Comparison of ENCODE assay signal across 8 cellular contexts in the genomic region with DNA sequence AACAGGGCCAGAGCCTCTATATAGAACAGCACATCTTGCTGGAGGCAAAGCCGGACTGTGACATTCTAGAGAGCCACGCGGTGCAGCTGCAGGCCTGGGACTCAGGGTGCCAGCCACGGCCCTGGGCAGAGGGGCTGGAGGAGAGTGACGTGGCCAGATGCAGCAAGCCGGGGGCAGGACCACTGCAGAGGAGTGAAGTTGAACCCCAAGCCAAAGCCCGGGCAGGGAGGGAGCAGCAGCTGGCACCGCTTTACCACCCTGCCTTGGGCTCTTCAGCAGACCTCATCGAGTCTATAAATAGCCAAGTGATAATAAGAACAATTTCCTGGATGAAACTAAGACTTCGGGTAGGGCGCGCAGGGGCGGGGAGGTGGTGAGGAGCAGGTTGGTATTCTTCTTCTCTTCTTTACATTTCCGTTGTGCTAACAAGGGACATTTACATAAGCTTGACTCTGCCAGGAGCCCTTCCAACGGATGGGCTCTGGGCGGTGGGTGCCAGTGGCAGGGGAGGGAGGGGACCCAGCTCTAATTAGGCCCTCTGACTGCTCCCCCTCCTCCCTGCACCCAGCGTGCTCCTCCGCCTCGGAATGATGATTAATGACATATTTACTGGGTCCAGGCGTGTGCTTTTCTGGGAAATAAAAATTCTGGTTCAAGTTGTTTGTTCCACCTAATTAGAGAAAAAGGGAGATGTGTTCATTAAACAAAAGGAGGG.
DNase-seq lines count a peak whose midpoint lies in the region; ATAC-seq and TF ChIP-seq lines count a peak whose summit lies in the region.

No MANE protein-coding gene starts in this region.

- no peak for DNase-seq in activated T-cell treated with anti-CD3 and anti-CD28 coated beads, Interleukin-2, amount 50 U/mL, for 4 hours
- DNase-seq in activated T-cell treated with anti-CD3 and anti-CD28 coated beads for 4 hours (no peak), NCI-H510A treated with DMSO at 0.1 percent for 48 hours (lab: John Stamatoyannopoulos, UW) (peak; percentile 75), prostate gland (ENCODE audit: low spot score) (no peak), HuH-7 (ENCODE audit: low spot score) (no peak), type B pancreatic cell (ENCODE audit: extremely low spot score, unreplicated experiment) (no peak)

- H3K4me1 Mint-ChIP-seq in activated T-cell treated with anti-CD3 and anti-CD28 coated beads, Interleukin-2, amount 50 U/mL, for 4 hours (ENCODE audit: low read depth): peaks cover 19% of the 10 kb centered on the region
- peaks cover 4% of the 10 kb centered on the region for H3K4me1 Mint-ChIP-seq in type B pancreatic cell (ENCODE audit: unreplicated experiment)

- TF ChIP-seq POLR2A in prostate gland (IDR thresholded peaks at IDR 0.05): no peak

- H3K36me3 ChIP-seq in prostate gland: no peaks in the 10 kb centered on the region

- intact Hi-C loops in prostate gland (cut with DNase I): no loop called here

- ATAC-seq in activated T-cell treated with anti-CD3 and anti-CD28 coated beads, Interleukin-2, amount 50 U/mL, for 4 hours: peak; percentile 29 to 54
- ATAC-seq in HG02970 (IDR thresholded peaks at IDR 0.05; ENCODE audit: low FRiP score, unreplicated experiment): peak; percentile 64
- ATAC-seq in esophagus mucosa: peak; percentile 9

- no peak overlapping the region for H3K4me3 ChIP-seq in prostate gland

- H3K9me3 ChIP-seq in prostate gland: no peaks in the 10 kb centered on the region

- no peak overlapping the region for H3K27ac Mint-ChIP-seq in type B pancreatic cell

- H3K4me1 ChIP-seq in prostate gland (replicated peaks): peaks cover 9% of the 10 kb centered on the region

- WGBS in prostate gland: 17% methylated on average over 20 of the region's 20 CpGs

- H3K36me3 Mint-ChIP-seq in activated T-cell treated with anti-CD3 and anti-CD28 coated beads, Interleukin-2, amount 50 U/mL, for 4 hours (ENCODE audit: insufficient read depth): no peaks in the 10 kb centered on the region
- no peaks in the 10 kb centered on the region for H3K36me3 Mint-ChIP-seq in type B pancreatic cell

- H3K9me3 Mint-ChIP-seq in activated T-cell treated with anti-CD3 and anti-CD28 coated beads, Interleukin-2, amount 50 U/mL, for 4 hours: no peaks in the 10 kb centered on the region
- no peaks in the 10 kb centered on the region for H3K9me3 Mint-ChIP-seq in type B pancreatic cell

- no peaks in the 10 kb centered on the region for H3K27me3 Mint-ChIP-seq in activated T-cell treated with anti-CD3 and anti-CD28 coated beads, Interleukin-2, amount 50 U/mL, for 4 hours (ENCODE audit: low read depth)
- H3K27me3 Mint-ChIP-seq in type B pancreatic cell: peaks cover 32% of the 10 kb centered on the region

- H3K4me3 Mint-ChIP-seq in activated T-cell treated with anti-CD3 and anti-CD28 coated beads, Interleukin-2, amount 50 U/mL, for 4 hours: peak overlapping the region; percentile 35
- no peak overlapping the region for H3K4me3 Mint-ChIP-seq in type B pancreatic cell

- H3K27ac ChIP-seq in prostate gland: no peak overlapping the region

- TF ChIP-seq CTCF in prostate gland (IDR thresholded peaks at IDR 0.05): no peak
- TF ChIP-seq CTCF in type B pancreatic cell (conservative IDR thresholded peaks at IDR 0.05): no peak

- no peaks in the 10 kb centered on the region for H3K27me3 ChIP-seq in prostate gland (replicated peaks; ENCODE audit: insufficient read depth)

Comparison
In these comparisons a context has a peak if more than half of its experiments do, and no peak if none do; other contexts are left out.
1. ATAC-seq: peak in every context shown above with its lines; median percentile 64 in HG02970; 42 in activated T-cell treated with anti-CD3 and anti-CD28 coated beads, Interleukin-2, amount 50 U/mL, for 4 hours; 9 in esophagus mucosa.